Comparison of ENCODE assay signal across 8 cellular contexts in the genomic region with DNA sequence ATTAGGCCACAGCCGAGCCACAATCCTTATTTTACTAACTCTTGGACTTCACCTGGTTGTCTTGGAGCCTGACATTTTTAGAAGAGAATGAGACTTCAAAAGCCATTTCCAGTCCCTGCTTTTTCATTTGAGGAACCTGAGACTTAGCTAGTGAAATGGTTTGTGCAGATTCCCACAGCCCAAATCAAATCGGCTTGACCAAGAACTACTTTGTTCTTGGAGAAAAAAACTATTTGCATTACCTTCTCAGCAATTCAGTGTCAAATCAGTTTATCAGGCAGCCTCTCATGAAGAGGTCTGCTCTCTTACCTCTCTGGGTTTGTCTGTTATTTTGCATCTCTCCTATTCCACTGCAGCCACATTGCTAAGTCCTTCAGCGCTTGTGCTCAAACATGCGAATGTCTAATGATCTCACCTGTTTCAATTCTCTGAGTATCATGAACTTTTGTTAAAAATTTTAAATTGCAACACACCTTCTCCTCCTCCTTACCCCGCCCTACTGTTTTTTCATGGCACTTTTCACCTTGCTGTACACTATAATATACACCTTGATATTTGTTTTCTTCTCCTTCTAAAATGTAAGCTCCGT. TPM values are rescaled to one million over a fixed set of nuclear protein-coding genes. Genes with fewer than 3 reads are reported as not detected.
A peak's percentile ranks its signal among the peaks of the same experiment; 100 is the strongest.
DNase-seq lines count a peak whose midpoint lies in the region; ATAC-seq and TF ChIP-seq lines count a peak whose summit lies in the region.

No MANE protein-coding gene starts in this region.

- peak overlapping the region in 1 of 2 experiments; percentile 95; a peak in 1 of 4 replicates for H3K27ac ChIP-seq in SK-N-SH (ENCODE audit: low read depth in 2 of 2, low read length in 1 of 2)
- H3K27ac ChIP-seq in gastroesophageal sphincter = peak overlapping the region; percentile 89 to 99 (median 96)

- H3K36me3 Mint-ChIP-seq in stimulated activated naive CD8-positive, alpha-beta T cell treated with anti-CD3 and anti-CD28 coated beads, Interleukin-15, Interleukin-2, amounts not matched to agents 100 ng/mL and 50 ng/mL, for 24 hours (ENCODE audit: low read depth) = peaks cover 10% of the 10 kb centered on the region
- peaks cover 9 to 31% of the 10 kb centered on the region in 2 donors for H3K36me3 Mint-ChIP-seq in stimulated activated naive B cell treated with anti-CD40 and anti-IgM and Interleukin-4, amounts not matched to agents 10 μg/mL and 1 μg/mL and 100 μg/mL, for 72 hours

- TF ChIP-seq EP300 in SK-N-SH (IDR thresholded peaks at IDR 0.05; ENCODE audit: borderline replicate concordance in 1 of 2, low read depth in 1 of 2, low read length in 1 of 2) (no peak), gastroesophageal sphincter (IDR thresholded peaks at IDR 0.05) (no peak)

- peak overlapping the region; percentile 100 for H3K4me3 Mint-ChIP-seq in stimulated activated naive CD8-positive, alpha-beta T cell treated with anti-CD3 and anti-CD28 coated beads, Interleukin-15, Interleukin-2, amounts not matched to agents 100 ng/mL and 50 ng/mL, for 24 hours
- peak overlapping the region; percentile 73 to 89 for H3K4me3 Mint-ChIP-seq in stimulated activated naive B cell treated with anti-CD40 and anti-IgM and Interleukin-4, amounts not matched to agents 10 μg/mL and 1 μg/mL and 100 μg/mL, for 72 hours

- WGBS in SK-N-SH (ENCODE audit: low lambda C conversion rate) = 66% methylated on average over 6 of the region's 6 CpGs
- WGBS in gastroesophageal sphincter (ENCODE audit: low coverage in 1 of 2), 2 donors = 61 to 68% methylated on average over 5 to 6 of the region's 6 CpGs

- H3F3A ChIP-seq in SK-N-SH (replicated peaks; ENCODE audit: insufficient read depth) = no peaks in the 10 kb centered on the region

- TF ChIP-seq CTCF in SK-N-SH (IDR thresholded peaks at IDR 0.05) (no peak), gastroesophageal sphincter (IDR thresholded peaks at IDR 0.05) (no peak)

- no peak for ATAC-seq in stimulated activated naive CD8-positive, alpha-beta T cell treated with anti-CD3 and anti-CD28 coated beads, Interleukin-15, Interleukin-2, amounts not matched to agents 100 U/mL and 50 U/mL, for 24 hours
- ATAC-seq in gastroesophageal sphincter = no peak
- no peak for ATAC-seq in stimulated activated naive B cell treated with anti-CD40 and anti-IgM and Interleukin-4, amounts not matched to agents 10 μg/mL and 1 μg/mL and 100 μg/mL, for 72 hours (replicated peaks)

- POLR2A ChIA-PET in SK-N-SH (lab: Yijun Ruan, JAX) = no interaction called here

- peak overlapping the region; percentile 80 for H3K4me2 ChIP-seq in SK-N-SH

- no peaks in the 10 kb centered on the region for H3K9me3 Mint-ChIP-seq in stimulated activated naive CD8-positive, alpha-beta T cell treated with anti-CD3 and anti-CD28 coated beads, Interleukin-15, Interleukin-2, amounts not matched to agents 100 ng/mL and 50 ng/mL, for 24 hours
- peaks cover 0 to 4% of the 10 kb centered on the region in 2 donors for H3K9me3 Mint-ChIP-seq in stimulated activated naive B cell treated with anti-CD40 and anti-IgM and Interleukin-4, amounts not matched to agents 10 μg/mL and 1 μg/mL and 100 μg/mL, for 72 hours

- peaks cover 0 to 3% of the 10 kb centered on the region in 2 experiments for H3K36me3 ChIP-seq in SK-N-SH (replicated peaks in 1 of 2; ENCODE audit: control insufficient read depth in 1 of 2, insufficient read depth in 2 of 2, low read length in 1 of 2)
- H3K36me3 ChIP-seq in gastroesophageal sphincter = no peaks in the 10 kb centered on the region

- no peak for DNase-seq in stimulated activated naive CD8-positive, alpha-beta T cell treated with anti-CD3 and anti-CD28 coated beads, Interleukin-15, Interleukin-2, amounts not matched to agents 100 U/mL and 50 U/mL, for 24 hours
- DNase-seq in SK-N-SH (no peak), middle frontal gyrus (ENCODE audit: extremely low spot score, low spot score) (no peak), head of caudate nucleus (no peak)
- no peak for DNase-seq in stimulated activated naive B cell treated with anti-CD40 and anti-IgM and Interleukin-4, amounts not matched to agents 10 μg/mL and 1 μg/mL and 100 μg/mL, for 72 hours
- DNase-seq in NK-92 treated with Interleukin-12 subunit alpha and Interleukin-12 subunit beta, amount 100 ng/mL, for 24 hours (lab: John Stamatoyannopoulos, UW) = no peak

- H3K9ac ChIP-seq in SK-N-SH = peak overlapping the region; percentile 84

- intact Hi-C loops in head of caudate nucleus (cut with DNase I) = no loop called here

- H3K4me1 ChIP-seq in SK-N-SH (ENCODE audit: control insufficient read depth in 1 of 2, insufficient read depth in 2 of 2, low read depth in 1 of 2, low read length in 1 of 2) (peaks cover 0 to 15% of the 10 kb centered on the region in 2 experiments; a peak in 2 of 4 replicates), gastroesophageal sphincter (peaks cover 6 to 63% (median 15%) of the 10 kb centered on the region in 3 donors)

- peaks cover 39% of the 10 kb centered on the region for H3K79me2 ChIP-seq in SK-N-SH (ENCODE audit: insufficient read depth)

- no peak for TF ChIP-seq POLR2A in gastroesophageal sphincter (IDR thresholded peaks at IDR 0.05)

- H4K20me1 ChIP-seq in SK-N-SH (ENCODE audit: insufficient read depth) = peaks cover 8% of the 10 kb centered on the region

- H3K9me2 ChIP-seq in SK-N-SH = no peaks in the 10 kb centered on the region

- H3K27me3 ChIP-seq in SK-N-SH (ENCODE audit: insufficient read depth) (no peaks in the 10 kb centered on the region), gastroesophageal sphincter (no peaks in the 10 kb centered on the region)

- H2AFZ ChIP-seq in SK-N-SH (ENCODE audit: low read depth) = peak overlapping the region; percentile 97

- H3K4me3 ChIP-seq in SK-N-SH (ENCODE audit: low read depth in 2 of 2, low read length in 1 of 2) (peak overlapping the region; percentile 89 to 94), gastroesophageal sphincter (peak overlapping the region; percentile 75 to 83)

- H3K9me3 ChIP-seq in SK-N-SH (no peaks in the 10 kb centered on the region), gastroesophageal sphincter (no peaks in the 10 kb centered on the region)

- peaks cover 68% of the 10 kb centered on the region for H3K4me1 Mint-ChIP-seq in stimulated activated naive CD8-positive, alpha-beta T cell treated with anti-CD3 and anti-CD28 coated beads, Interleukin-15, Interleukin-2, amounts not matched to agents 100 ng/mL and 50 ng/mL, for 24 hours (ENCODE audit: low read depth)
- peaks cover 52 to 73% of the 10 kb centered on the region in 2 donors for H3K4me1 Mint-ChIP-seq in stimulated activated naive B cell treated with anti-CD40 and anti-IgM and Interleukin-4, amounts not matched to agents 10 μg/mL and 1 μg/mL and 100 μg/mL, for 72 hours

- CTCF ChIA-PET in SK-N-SH (lab: Yijun Ruan, JAX) = interaction anchor here (1.4 kb wide), 1 partner anchor 126 kb away, joined by 4 read pairs; no protein-coding TSS in a partner anchor

- no peak for TF ChIP-seq RAD21 in SK-N-SH (IDR thresholded peaks at IDR 0.05; ENCODE audit: low read length)

- H3K27ac Mint-ChIP-seq in stimulated activated naive CD8-positive, alpha-beta T cell treated with anti-CD3 and anti-CD28 coated beads, Interleukin-15, Interleukin-2, amounts not matched to agents 100 ng/mL and 50 ng/mL, for 24 hours = peak overlapping the region; percentile 99
- H3K27ac Mint-ChIP-seq in stimulated activated naive B cell treated with anti-CD40 and anti-IgM and Interleukin-4, amounts not matched to agents 10 μg/mL and 1 μg/mL and 100 μg/mL, for 72 hours = peak overlapping the region; percentile 100

- no peaks in the 10 kb centered on the region for H3K27me3 Mint-ChIP-seq in stimulated activated naive CD8-positive, alpha-beta T cell treated with anti-CD3 and anti-CD28 coated beads, Interleukin-15, Interleukin-2, amounts not matched to agents 100 ng/mL and 50 ng/mL, for 24 hours
- no peaks in the 10 kb centered on the region for H3K27me3 Mint-ChIP-seq in stimulated activated naive B cell treated with anti-CD40 and anti-IgM and Interleukin-4, amounts not matched to agents 10 μg/mL and 1 μg/mL and 100 μg/mL, for 72 hours

TF ChIP-seq in SK-N-SH, 30 proteins besides CTCF, POLR2A, EP300 and RAD21 (continues in another document):
- TF ChIP-seq, protein P1, sequence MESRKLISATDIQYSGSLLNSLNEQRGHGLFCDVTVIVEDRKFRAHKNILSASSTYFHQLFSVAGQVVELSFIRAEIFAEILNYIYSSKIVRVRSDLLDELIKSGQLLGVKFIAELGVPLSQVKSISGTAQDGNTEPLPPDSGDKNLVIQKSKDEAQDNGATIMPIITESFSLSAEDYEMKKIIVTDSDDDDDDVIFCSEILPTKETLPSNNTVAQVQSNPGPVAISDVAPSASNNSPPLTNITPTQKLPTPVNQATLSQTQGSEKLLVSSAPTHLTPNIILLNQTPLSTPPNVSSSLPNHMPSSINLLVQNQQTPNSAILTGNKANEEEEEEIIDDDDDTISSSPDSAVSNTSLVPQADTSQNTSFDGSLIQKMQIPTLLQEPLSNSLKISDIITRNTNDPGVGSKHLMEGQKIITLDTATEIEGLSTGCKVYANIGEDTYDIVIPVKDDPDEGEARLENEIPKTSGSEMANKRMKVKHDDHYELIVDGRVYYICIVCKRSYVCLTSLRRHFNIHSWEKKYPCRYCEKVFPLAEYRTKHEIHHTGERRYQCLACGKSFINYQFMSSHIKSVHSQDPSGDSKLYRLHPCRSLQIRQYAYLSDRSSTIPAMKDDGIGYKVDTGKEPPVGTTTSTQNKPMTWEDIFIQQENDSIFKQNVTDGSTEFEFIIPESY (IDR thresholded peaks at IDR 0.05; ENCODE audit: borderline replicate concordance, low read depth) = no peak
- no peak for TF ChIP-seq FOSL2 (IDR thresholded peaks at IDR 0.05; ENCODE audit: borderline replicate concordance, low read depth)
- TF ChIP-seq GATA2 (CRISPR knock-in tag; IDR thresholded peaks at IDR 0.05) = no peak
- TF ChIP-seq POLR2AphosphoS5 (IDR thresholded peaks at IDR 0.05; ENCODE audit: low read depth, low read length) = no peak
- no peak for TF ChIP-seq SMC3 (IDR thresholded peaks at IDR 0.05; ENCODE audit: low read depth, low read length)
- no peak for TF ChIP-seq GABPA (IDR thresholded peaks at IDR 0.05; ENCODE audit: low read depth)
- TF ChIP-seq ELF1 (IDR thresholded peaks at IDR 0.05) = no peak
- TF ChIP-seq EZH2phosphoT487 (IDR thresholded peaks at IDR 0.05; ENCODE audit: borderline replicate concordance, low read depth) = no peak
- no peak for TF ChIP-seq SIN3A (IDR thresholded peaks at IDR 0.05; ENCODE audit: borderline replicate concordance, low read depth, low read length)
- no peak for TF ChIP-seq CHD2 (IDR thresholded peaks at IDR 0.05; ENCODE audit: low read length, partially characterized antibody)
- TF ChIP-seq YY1 (IDR thresholded peaks at IDR 0.05; ENCODE audit: low read depth) = no peak

RNA-seq across cellular contexts. Expression of a gene that starts 0.6 kb away (rescaled TPM):
- polyA plus RNA-seq in SK-N-SH (2012; rRNA removed) = 11.5 and 16.7 TPM in 2 replicates
- 18.5 and 18.7 TPM in 2 replicates for polyA plus RNA-seq in SK-N-SH (2012; cell fraction: cytosol; rRNA removed)
- polyA plus RNA-seq in SK-N-SH (2012; cell fraction: nucleus; rRNA removed) = 4.7 and 14.5 TPM in 2 replicates
- total RNA-seq in gastroesophageal sphincter = 100 to 1,000 TPM in 1 of 4 donors, 10 to 100 TPM in 3; 45.8 to 104 (median 66.9) TPM

RNA-seq across cellular contexts. Expression of a gene that starts 46.3 kb away (rescaled TPM):
- not detected in 2 replicates for polyA plus RNA-seq in SK-N-SH (2012; rRNA removed)
- not detected in 2 replicates for polyA plus RNA-seq in SK-N-SH (2012; cell fraction: cytosol; rRNA removed)
- polyA plus RNA-seq in SK-N-SH (2012; cell fraction: nucleus; rRNA removed) = not detected in 2 replicates
- not detected for total RNA-seq in gastroesophageal sphincter
